9 cellular contexts compared by ENCODE assay signal in the genomic region with DNA sequence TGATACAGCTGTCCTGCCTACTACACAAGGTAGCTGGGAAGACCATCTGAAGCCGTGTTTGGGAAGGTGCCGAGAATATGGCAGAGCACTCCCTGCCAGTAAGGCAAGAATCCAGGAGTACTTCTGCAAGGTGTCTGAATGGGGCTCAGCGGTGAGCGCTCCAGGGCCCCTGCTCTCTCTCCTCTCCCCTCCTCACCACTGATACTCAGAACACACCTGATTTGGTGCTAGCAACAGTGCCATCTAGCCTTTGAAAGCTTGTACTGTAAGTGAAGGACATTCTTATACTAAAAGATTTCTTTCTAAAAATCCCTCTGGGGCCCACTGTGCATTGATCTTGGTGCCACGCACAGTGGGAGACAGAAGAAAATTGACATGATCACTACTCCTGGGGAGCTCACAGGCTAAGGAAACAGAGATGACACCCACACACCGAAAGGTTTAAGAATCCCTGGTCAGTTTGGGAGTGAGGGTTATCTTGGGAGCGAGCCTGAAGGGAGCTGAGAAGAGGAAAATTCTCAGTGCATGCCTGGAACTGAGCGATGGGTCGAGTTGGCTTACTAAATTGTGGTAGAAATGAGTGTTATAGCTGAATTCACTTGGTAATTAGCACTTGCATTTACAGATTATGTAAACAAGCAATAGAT.
DNase-seq lines count a peak whose midpoint lies in the region; ATAC-seq, FAIRE-seq and TF ChIP-seq lines count a peak whose summit lies in the region.
"Had no signal": no experiment of that assay in that cellular context is flagged by ENCODE, and none has a peak within 500 bp of the region (broad histone marks: within the 10 kb centered on the region; RNA-seq: fewer than 3 reads in every experiment).

No MANE protein-coding gene starts in this region.

- H4K20me1 ChIP-seq in OCI-LY3 (ENCODE audit: insufficient read depth, low read length) = no peaks in the 10 kb centered on the region
- H4K20me1 ChIP-seq: BLaER1 treated with 17β-estradiol and CSF1 and Interleukin-3, amounts not matched to agents 10 nM and 100 nM had no signal

- H3K27me3 ChIP-seq in OCI-LY3 (ENCODE audit: low read depth, low read length) (peaks cover 13% of the 10 kb centered on the region; the same call in 1 of the 2 replicates), small intestine (ENCODE audit: control insufficient read depth in 2 of 2, insufficient read depth in 2 of 2, low read length in 2 of 2) (no peaks in the 10 kb centered on the region)
- H3K27me3 ChIP-seq: BLaER1 treated with 17β-estradiol and CSF1 and Interleukin-3, amounts not matched to agents 10 nM and 100 nM had no signal

- DNase-seq in SIG-M5 treated with dmso at 0.1 percent for 504 hours (lab: John Stamatoyannopoulos, UW; ENCODE audit: unreplicated experiment) (peak; percentile 10), SIG-M5 (lab: John Stamatoyannopoulos, UW) (no peak), fibroblast of villous mesenchyme (ENCODE audit: low read depth) (peak; percentile 5), small intestine (peak; percentile 73), COLO668 (lab: John Stamatoyannopoulos, UW; ENCODE audit: unreplicated experiment) (no peak)
- DNase-seq in activated CD8-positive, alpha-beta memory T cell treated with anti-CD3 and anti-CD28 coated beads for 24 hours = no peak

- peak; percentile 44 for TF ChIP-seq CTCF in OCI-LY3 (IDR thresholded peaks at IDR 0.05; ENCODE audit: low read depth, low read length)
- peak; percentile 31 for TF ChIP-seq CTCF in fibroblast of villous mesenchyme (IDR thresholded peaks at IDR 0.05; ENCODE audit: insufficient read depth, low read depth, low read length)

- H3K4me1 ChIP-seq in OCI-LY3 (ENCODE audit: low read length) (no peaks in the 10 kb centered on the region), small intestine (ENCODE audit: control insufficient read depth in 2 of 2, insufficient read depth in 1 of 2, low read depth in 1 of 2, low read length in 1 of 2) (peaks cover 0 to 13% of the 10 kb centered on the region in 2 donors)
- H3K4me1 ChIP-seq: BLaER1 treated with 17β-estradiol and CSF1 and Interleukin-3, amounts not matched to agents 10 nM and 100 nM had no signal

- no peaks in the 10 kb centered on the region for H3K79me2 ChIP-seq in OCI-LY3 (ENCODE audit: low read length)

- no peak overlapping the region for H2AFZ ChIP-seq in OCI-LY3 (ENCODE audit: low read depth, low read length)

- H3K4me2 ChIP-seq in OCI-LY3 (ENCODE audit: low read length) = no peak overlapping the region
- H3K4me2 ChIP-seq: BLaER1 treated with 17β-estradiol and CSF1 and Interleukin-3, amounts not matched to agents 10 nM and 100 nM had no signal

- no peak overlapping the region for H3K4me3 ChIP-seq in OCI-LY3 (ENCODE audit: low read length)
- H3K4me3 ChIP-seq in fibroblast of villous mesenchyme (ENCODE audit: low read depth, low read length) = no peak overlapping the region
- no peak overlapping the region for H3K4me3 ChIP-seq in small intestine (ENCODE audit: low read depth in 1 of 2, low read length in 2 of 2)
- H3K4me3 ChIP-seq: BLaER1 treated with 17β-estradiol and CSF1 and Interleukin-3, amounts not matched to agents 10 nM and 100 nM had no signal

- H3K27ac ChIP-seq in OCI-LY3 (ENCODE audit: low read length) (no peak overlapping the region), small intestine (ENCODE audit: low read depth in 1 of 2, low read length in 1 of 2) (no peak overlapping the region)
- H3K27ac ChIP-seq: BLaER1 treated with 17β-estradiol and CSF1 and Interleukin-3, amounts not matched to agents 10 nM and 100 nM had no signal

- no peaks in the 10 kb centered on the region for H3K36me3 ChIP-seq in OCI-LY3 (replicated peaks; ENCODE audit: low read depth, low read length)
- no peaks in the 10 kb centered on the region for H3K36me3 ChIP-seq in small intestine (ENCODE audit: control insufficient read depth in 2 of 2, insufficient read depth in 2 of 2, low read length in 2 of 2)
- H3K36me3 ChIP-seq: BLaER1 treated with 17β-estradiol and CSF1 and Interleukin-3, amounts not matched to agents 10 nM and 100 nM had no signal

- no peak for FAIRE-seq in small intestine (lab: Jason Lieb, UNC)

- H3K9ac ChIP-seq in OCI-LY3 (ENCODE audit: low read length) = no peak overlapping the region
- H3K9ac ChIP-seq: BLaER1 treated with 17β-estradiol and CSF1 and Interleukin-3, amounts not matched to agents 10 nM and 100 nM had no signal

- H3K9me3 ChIP-seq in OCI-LY3 (ENCODE audit: insufficient read depth, low read length) (no peaks in the 10 kb centered on the region), small intestine (ENCODE audit: control insufficient read depth, low read depth) (no peaks in the 10 kb centered on the region)

- 25 to 42% (median 27%) methylated on average over 9 of the region's 9 CpGs for WGBS in small intestine, 3 donors

- ATAC-seq in HG03097 (IDR thresholded peaks at IDR 0.05; ENCODE audit: low FRiP score, unreplicated experiment) = no peak

Comparison
In these comparisons a context has a peak if more than half of its experiments do, and no peak if none do; other contexts are left out.
1. DNase-seq: peak in SIG-M5 treated with dmso at 0.1 percent for 504 hours (single experiment), fibroblast of villous mesenchyme (single experiment) and small intestine (single experiment); none in SIG-M5 (single experiment), activated CD8-positive, alpha-beta memory T cell treated with anti-CD3 and anti-CD28 coated beads for 24 hours (single experiment) and COLO668 (single experiment).